Comparison of ENCODE assay signal across 15 cellular contexts in the genomic region with DNA sequence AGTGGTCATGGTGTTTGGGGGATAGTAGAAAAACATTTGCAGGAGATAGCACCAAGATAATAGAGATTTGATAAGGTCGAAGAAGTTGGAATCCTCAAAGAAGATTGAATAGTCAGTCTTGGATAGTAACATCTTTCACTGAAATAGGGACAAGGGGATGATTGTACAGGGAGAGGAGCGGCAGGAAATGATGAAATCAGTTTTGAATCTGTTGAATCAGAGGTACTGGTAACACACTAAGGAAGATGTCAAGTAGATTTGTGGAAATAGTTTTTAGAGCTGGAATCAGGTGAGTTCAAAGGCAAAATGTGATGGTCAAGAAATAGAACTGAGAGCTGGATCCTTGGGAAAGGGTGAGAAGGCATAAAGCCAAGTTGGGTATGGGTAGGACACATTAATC. TPM values are rescaled to one million over a fixed set of nuclear protein-coding genes. Genes with fewer than 3 reads are reported as not detected.
DNase-seq lines count a peak whose midpoint lies in the region; TF ChIP-seq lines count a peak whose summit lies in the region.
"Had no signal": no experiment of that assay in that cellular context is flagged by ENCODE, and none has a peak within 500 bp of the region (broad histone marks: within the 10 kb centered on the region; RNA-seq: fewer than 3 reads in every experiment).

No MANE protein-coding gene starts in this region.

- DNase-seq in activated naive CD4-positive, alpha-beta T cell treated with anti-CD3 and anti-CD28 coated beads, Interleukin-2, amount 10 ng/mL, durations not matched to agents 7 days and 5 days = no peak
- DNase-seq in activated naive CD4-positive, alpha-beta T cell (lab: John Stamatoyannopoulos, UW) = no peak
- DNase-seq in activated CD4-positive, alpha-beta memory T cell treated with anti-CD3 and anti-CD28 coated beads for 36 hours = no peak
- DNase-seq in fibroblast of the aortic adventitia (ENCODE audit: low read depth) (peak; percentile 29), AG08396 (ENCODE audit: low spot score) (no peak), H4 (ENCODE audit: low spot score) (no peak), HuH-7.5 (ENCODE audit: low spot score) (no peak)
- DNase-seq in stimulated activated CD4-positive, alpha-beta T cell treated with anti-CD3 and anti-CD28 coated beads, Interleukin-4, amount 100 ng/mL, for 1 hour = no peak
- DNase-seq: activated CD4-positive, alpha-beta T cell treated with anti-CD3 and anti-CD28 coated beads for 48 hours; NCI-H1092; NCI-H526 treated with DMSO at 0.1 percent for 48 hours; tibial artery had no signal

- TF ChIP-seq CTCF in fibroblast of the aortic adventitia (IDR thresholded peaks at IDR 0.05; ENCODE audit: insufficient read depth, low read length) = no peak

- H3K4me3 ChIP-seq in fibroblast of the aortic adventitia (ENCODE audit: low read depth, low read length) = no peak overlapping the region
- H3K4me3 ChIP-seq: right atrium auricular region, SJSA1, tibial artery had no signal

- peaks cover 50% of the 10 kb centered on the region for H3K4me1 Mint-ChIP-seq in activated naive CD4-positive, alpha-beta T cell treated with anti-CD3 and anti-CD28 coated beads, Interleukin-2, amount 10 ng/mL, durations not matched to agents 7 days and 5 days
- peaks cover 41% of the 10 kb centered on the region for H3K4me1 Mint-ChIP-seq in activated CD4-positive, alpha-beta memory T cell treated with anti-CD3 and anti-CD28 coated beads for 36 hours (ENCODE audit: low read depth)
- H3K4me1 Mint-ChIP-seq: mesothelial cell of epicardium had no signal

- peaks cover 79% of the 10 kb centered on the region for H3K36me3 Mint-ChIP-seq in activated naive CD4-positive, alpha-beta T cell treated with anti-CD3 and anti-CD28 coated beads, Interleukin-2, amount 10 ng/mL, durations not matched to agents 7 days and 5 days
- H3K36me3 Mint-ChIP-seq in activated CD4-positive, alpha-beta memory T cell treated with anti-CD3 and anti-CD28 coated beads for 36 hours = peaks cover 78% of the 10 kb centered on the region

- H3K4me3 Mint-ChIP-seq in activated naive CD4-positive, alpha-beta T cell treated with anti-CD3 and anti-CD28 coated beads, Interleukin-2, amount 10 ng/mL, durations not matched to agents 7 days and 5 days = no peak overlapping the region
- no peak overlapping the region for H3K4me3 Mint-ChIP-seq in activated CD4-positive, alpha-beta memory T cell treated with anti-CD3 and anti-CD28 coated beads for 36 hours
- H3K4me3 Mint-ChIP-seq: mesothelial cell of epicardium had no signal

- intact Hi-C loops in activated CD4-positive, alpha-beta memory T cell treated with anti-CD3 and anti-CD28 coated beads for 36 hours (cut with micrococcal nuclease) = no loop called here

- POLR2A ChIA-PET in activated CD4-positive, alpha-beta memory T cell treated with anti-CD3 and anti-CD28 coated beads for 36 hours (lab: Charles Lee) = no interaction called here

- peak overlapping the region; percentile 79 for H3K27ac Mint-ChIP-seq in activated naive CD4-positive, alpha-beta T cell treated with anti-CD3 and anti-CD28 coated beads, Interleukin-2, amount 10 ng/mL, durations not matched to agents 7 days and 5 days
- H3K27ac Mint-ChIP-seq in activated CD4-positive, alpha-beta memory T cell treated with anti-CD3 and anti-CD28 coated beads for 36 hours = peak overlapping the region; percentile 91
- H3K27ac Mint-ChIP-seq: mesothelial cell of epicardium had no signal

- CTCF ChIA-PET in activated naive CD4-positive, alpha-beta T cell treated with anti-CD3 and anti-CD28 coated beads, Interleukin-2, amount 10 ng/mL, durations not matched to agents 7 days and 5 days (lab: Charles Lee) = interaction anchor here (1.2 kb wide), 1 partner anchor 9 kb away, joined by 5 read pairs; no protein-coding TSS in a partner anchor
- CTCF ChIA-PET in activated CD4-positive, alpha-beta memory T cell treated with anti-CD3 and anti-CD28 coated beads for 36 hours (lab: Charles Lee) = interaction anchor here (4.7 kb wide), 1 partner anchor 11 kb away, joined by 25 read pairs; no protein-coding TSS in a partner anchor

- H3K9me3 Mint-ChIP-seq in activated naive CD4-positive, alpha-beta T cell treated with anti-CD3 and anti-CD28 coated beads, Interleukin-2, amount 10 ng/mL, durations not matched to agents 7 days and 5 days = no peaks in the 10 kb centered on the region
- H3K9me3 Mint-ChIP-seq in activated CD4-positive, alpha-beta memory T cell treated with anti-CD3 and anti-CD28 coated beads for 36 hours = no peaks in the 10 kb centered on the region
- H3K9me3 Mint-ChIP-seq: mesothelial cell of epicardium had no signal

- H3K27me3 Mint-ChIP-seq in activated naive CD4-positive, alpha-beta T cell treated with anti-CD3 and anti-CD28 coated beads, Interleukin-2, amount 10 ng/mL, durations not matched to agents 7 days and 5 days = no peaks in the 10 kb centered on the region
- no peaks in the 10 kb centered on the region for H3K27me3 Mint-ChIP-seq in activated CD4-positive, alpha-beta memory T cell treated with anti-CD3 and anti-CD28 coated beads for 36 hours

RNA-seq across cellular contexts. Expression of gene CAP1, which starts 26.5 kb away (rescaled TPM):
- total RNA-seq in activated CD4-positive, alpha-beta memory T cell treated with anti-CD3 and anti-CD28 coated beads for 36 hours = 100 to 1,000 TPM; 616 to 633 TPM
- 68.1 and 376 TPM in 2 replicates for total RNA-seq in fibroblast of the aortic adventitia (ENCODE audit: low replicate concordance)
- total RNA-seq in H4 (2014; rRNA removed; shearing (Covaris generic)) = 315 and 362 TPM in 2 replicates

RNA-seq across cellular contexts. Expression of gene PPT1, which starts 30.0 kb away (rescaled TPM):
- 10 to 100 TPM; 67.1 to 67.4 TPM for total RNA-seq in activated CD4-positive, alpha-beta memory T cell treated with anti-CD3 and anti-CD28 coated beads for 36 hours
- total RNA-seq in fibroblast of the aortic adventitia (ENCODE audit: low replicate concordance) = 23.5 and 44.2 TPM in 2 replicates
- 146 and 157 TPM in 2 replicates for total RNA-seq in H4 (2014; rRNA removed; shearing (Covaris generic))
